ENCODE assay signal across 25 cellular contexts in genomic region chr5:561408-561807, GRCh38. TPM values are rescaled to one million over a fixed set of nuclear protein-coding genes. Genes with fewer than 3 reads are reported as not detected.
DNase-seq lines count a peak whose midpoint lies in the region; ATAC-seq and TF ChIP-seq lines count a peak whose summit lies in the region.
"Had no signal": no experiment of that assay in that cellular context is flagged by ENCODE, and none has a peak within 500 bp of the region (broad histone marks: within the 10 kb centered on the region; RNA-seq: fewer than 3 reads in every experiment).

No MANE protein-coding gene starts in this region.

- CTCF ChIA-PET in IMR-90 (lab: Yijun Ruan, JAX): interaction anchor here (0.7 kb wide), 1 partner anchor 12 kb away, joined by 5 read pairs; no protein-coding TSS in a partner anchor
- CTCF ChIA-PET in activated CD4-positive, alpha-beta memory T cell treated with anti-CD3 and anti-CD28 coated beads, Interleukin-2, amount 10 ng/mL, durations not matched to agents 7 days and 5 days (lab: Charles Lee): no interaction called here

- H2BK120ac ChIP-seq in IMR-90 (ENCODE audit: low read depth, low read length): no peak overlapping the region

- no peaks in the 10 kb centered on the region for H3K9me1 ChIP-seq in IMR-90 (ENCODE audit: insufficient read depth, low read length)

- TF ChIP-seq POLR2A in IMR-90 (IDR thresholded peaks at IDR 0.05; ENCODE audit: low read depth, low read length) (no peak), suprapubic skin (IDR thresholded peaks at IDR 0.05) (no peak)

- H3K27me3 Mint-ChIP-seq in activated CD4-positive, alpha-beta memory T cell treated with anti-CD3 and anti-CD28 coated beads, Interleukin-2, amount 10 ng/mL, durations not matched to agents 7 days and 5 days: peaks cover 11% of the 10 kb centered on the region
- H3K27me3 Mint-ChIP-seq in activated T-helper 2 cell treated with anti-CD3 and anti-CD28 coated beads, Interferon-gamma antibody, Interleukin-2, Interleukin-4, amounts not matched to agents 10 μg/mL and 5 μg/mL and 100 μg/mL, durations not matched to agents 14 hours and 24 hours and 36 hours (ENCODE audit: low read depth): peaks cover 13% of the 10 kb centered on the region

- no peak overlapping the region for H3K9ac ChIP-seq in IMR-90 (ENCODE audit: low read depth, low read length)

- POLR2A ChIA-PET in IMR-90 (lab: Charles Lee; ENCODE audit: unreplicated experiment): no interaction called here
- POLR2A ChIA-PET in activated CD4-positive, alpha-beta memory T cell treated with anti-CD3 and anti-CD28 coated beads, Interleukin-2, amount 10 ng/mL, durations not matched to agents 7 days and 5 days (lab: Charles Lee): no interaction called here

- H2BK15ac ChIP-seq in IMR-90 (ENCODE audit: low read depth, low read length): no peak overlapping the region

- no peaks in the 10 kb centered on the region for H3K9me3 Mint-ChIP-seq in activated CD4-positive, alpha-beta memory T cell treated with anti-CD3 and anti-CD28 coated beads, Interleukin-2, amount 10 ng/mL, durations not matched to agents 7 days and 5 days
- no peaks in the 10 kb centered on the region for H3K9me3 Mint-ChIP-seq in activated T-helper 2 cell treated with anti-CD3 and anti-CD28 coated beads, Interferon-gamma antibody, Interleukin-2, Interleukin-4, amounts not matched to agents 10 μg/mL and 5 μg/mL and 100 μg/mL, durations not matched to agents 14 hours and 24 hours and 36 hours
- H3K9me3 Mint-ChIP-seq: CD8-positive, alpha-beta T cell; H9; HFFc6 had no signal

- H3K4me1 ChIP-seq in IMR-90 (ENCODE audit: control insufficient read depth, insufficient read depth, low read length) (no peaks in the 10 kb centered on the region; the same call in 1 of the 2 replicates), suprapubic skin (peaks cover 5% of the 10 kb centered on the region), upper lobe of right lung (no peaks in the 10 kb centered on the region)

- no peaks in the 10 kb centered on the region for H4K20me1 ChIP-seq in IMR-90 (ENCODE audit: insufficient read depth, low read length)

- BruUV-seq in IMR-90 (replicated peaks; lab: Mats Ljungman, UMichigan): no TSS peak

- no peak overlapping the region for H2AK9ac ChIP-seq in IMR-90 (replicated peaks; ENCODE audit: low read depth, low read length, poor library complexity)

- no peak overlapping the region for H2AK5ac ChIP-seq in IMR-90 (ENCODE audit: low read depth, low read length)

- no peak for TF ChIP-seq EP300 in suprapubic skin (IDR thresholded peaks at IDR 0.05)

- H2BK20ac ChIP-seq in IMR-90 (ENCODE audit: low read depth, low read length): no peak overlapping the region

- H4K91ac ChIP-seq in IMR-90 (ENCODE audit: insufficient read depth, low read depth, low read length): no peak overlapping the region

- no peak for TF ChIP-seq RAD21 in IMR-90 (IDR thresholded peaks at IDR 0.05; ENCODE audit: low read length)

- H3K56ac ChIP-seq in IMR-90 (ENCODE audit: extremely low read depth, insufficient read depth, low read length): no peak overlapping the region

- no peak overlapping the region for H4K8ac ChIP-seq in IMR-90 (ENCODE audit: low read depth in 2 of 2, low read length in 2 of 2)

- H3K36me3 Mint-ChIP-seq in activated CD4-positive, alpha-beta memory T cell treated with anti-CD3 and anti-CD28 coated beads, Interleukin-2, amount 10 ng/mL, durations not matched to agents 7 days and 5 days (ENCODE audit: low read depth): no peaks in the 10 kb centered on the region
- no peaks in the 10 kb centered on the region for H3K36me3 Mint-ChIP-seq in activated T-helper 2 cell treated with anti-CD3 and anti-CD28 coated beads, Interferon-gamma antibody, Interleukin-2, Interleukin-4, amounts not matched to agents 10 μg/mL and 5 μg/mL and 100 μg/mL, durations not matched to agents 14 hours and 24 hours and 36 hours (ENCODE audit: low read depth)
- H3K36me3 Mint-ChIP-seq: CD8-positive, alpha-beta T cell had no signal

- no peak overlapping the region for H3K18ac ChIP-seq in IMR-90 (ENCODE audit: low read depth, low read length)

- H3K4me2 ChIP-seq in IMR-90 (ENCODE audit: low read depth, low read length): no peak overlapping the region
- H3K4me2 ChIP-seq: A549, PC-9 had no signal

- peak; percentile 42 for ATAC-seq in IMR-90 (ENCODE audit: low read depth)
- no peak for ATAC-seq in upper lobe of right lung
- ATAC-seq: A549; CD8-positive, alpha-beta T cell had no signal

- dilution Hi-C loops in IMR-90 (cut with HindIII; ENCODE audit: low sequenced_read_pairs, unreplicated experiment): no loop called here

- no peak overlapping the region for H3K14ac ChIP-seq in IMR-90 (replicated peaks; ENCODE audit: low read depth, low read length)

- in situ Hi-C loops in IMR-90 (cut with MboI; ENCODE audit: low sequenced_read_pairs): no loop called here

- no peak overlapping the region for H2BK5ac ChIP-seq in IMR-90 (ENCODE audit: low read depth, low read length, poor library complexity, severe bottlenecking)

- H3K23ac ChIP-seq in IMR-90 (ENCODE audit: low read depth, low read length): no peak overlapping the region

- WGBS in IMR-90 (ENCODE audit: extremely low coverage in 2 of 2, insufficient read length in 1 of 2), 2 experiments: 19% methylated on average over 12 of the region's 21 CpGs; no CpG with 5 or more reads in 1 of the 2 experiments
- WGBS in suprapubic skin: 70% methylated on average over 5 of the region's 21 CpGs

- H3K27me3 ChIP-seq in IMR-90 (ENCODE audit: control insufficient read depth, insufficient read depth, low read length): peaks cover 23% of the 10 kb centered on the region
- peaks cover 29% of the 10 kb centered on the region for H3K27me3 ChIP-seq in suprapubic skin
- peaks cover 24% of the 10 kb centered on the region for H3K27me3 ChIP-seq in upper lobe of right lung

- H3K4me3 ChIP-seq in IMR-90 (ENCODE audit: insufficient read depth, low read depth, low read length) (no peak overlapping the region), suprapubic skin (no peak overlapping the region), upper lobe of right lung (no peak overlapping the region)
- H3K4me3 ChIP-seq: A549, PC-9, SJSA1 had no signal

- no peak overlapping the region for H4K5ac ChIP-seq in IMR-90 (ENCODE audit: low read depth, low read length)

- intact Hi-C loops in IMR-90 (cut with micrococcal nuclease): no loop called here
- intact Hi-C loops in upper lobe of right lung (cut with DNase I): no loop called here
- intact Hi-C loops in activated T-helper 2 cell treated with anti-CD3 and anti-CD28 coated beads, Interferon-gamma antibody, Interleukin-2, Interleukin-4, amounts not matched to agents 10 μg/mL and 5 μg/mL and 100 μg/mL, durations not matched to agents 14 hours and 24 hours and 36 hours (cut with micrococcal nuclease): no loop called here

- DNase-seq in IMR-90: no peak
- peak; percentile 8 for DNase-seq in activated CD4-positive, alpha-beta memory T cell treated with anti-CD3 and anti-CD28 coated beads, Interleukin-2, amount 10 ng/mL, durations not matched to agents 7 days and 5 days
- peak; percentile 4 for DNase-seq in mucosa of gallbladder (ENCODE audit: low spot score)
- DNase-seq in suprapubic skin (ENCODE audit: low spot score in 2 of 2): peak; percentile 44 to 56
- DNase-seq in upper lobe of right lung: no peak
- no peak for DNase-seq in GM19240 (ENCODE audit: insufficient read length, low spot score)
- DNase-seq in activated T-helper 2 cell treated with anti-CD3 and anti-CD28 coated beads, Interferon-gamma antibody, Interleukin-2, Interleukin-4, amounts not matched to agents 10 μg/mL and 5 μg/mL and 100 μg/mL, durations not matched to agents 14 hours and 24 hours and 36 hours (ENCODE audit: low spot score): no peak
- DNase-seq: AML-193; C1 segment of cervical spinal cord; CD8-positive, alpha-beta T cell; H9; HFFc6; NCI-H1048; NCI-H1417; NCI-H1694; NCI-H2029 treated with DMSO at 0.1 percent for 48 hours; NCI-H446 treated with DMSO at 0.1 percent for 48 hours; NCI-H526; PC-9; Right ventricle myocardium superior; RPMI8226 had no signal

- TF ChIP-seq CTCF in IMR-90 (conservative IDR thresholded peaks at IDR 0.05; ENCODE audit: low read depth, low read length): no peak
- no peak for TF ChIP-seq CTCF in suprapubic skin (IDR thresholded peaks at IDR 0.05)
- no peak for TF ChIP-seq CTCF in upper lobe of right lung (IDR thresholded peaks at IDR 0.05)

- no peak overlapping the region for H3K27ac Mint-ChIP-seq in activated CD4-positive, alpha-beta memory T cell treated with anti-CD3 and anti-CD28 coated beads, Interleukin-2, amount 10 ng/mL, durations not matched to agents 7 days and 5 days
- H3K27ac Mint-ChIP-seq in activated T-helper 2 cell treated with anti-CD3 and anti-CD28 coated beads, Interferon-gamma antibody, Interleukin-2, Interleukin-4, amounts not matched to agents 10 μg/mL and 5 μg/mL and 100 μg/mL, durations not matched to agents 14 hours and 24 hours and 36 hours: no peak overlapping the region
- H3K27ac Mint-ChIP-seq: CD8-positive, alpha-beta T cell; H9; HFFc6 had no signal

- no peak overlapping the region for H3K4ac ChIP-seq in IMR-90 (ENCODE audit: low read depth, low read length)

- H2AFZ ChIP-seq in IMR-90 (replicated peaks; ENCODE audit: low read length, poor library complexity): no peak overlapping the region
- H2AFZ ChIP-seq: PC-9 had no signal

- H3K36me3 ChIP-seq in IMR-90 (ENCODE audit: control insufficient read depth, insufficient read depth, low read length): no peaks in the 10 kb centered on the region
- H3K36me3 ChIP-seq in suprapubic skin: no peaks in the 10 kb centered on the region
- H3K36me3 ChIP-seq in upper lobe of right lung: no peaks in the 10 kb centered on the region
- H3K36me3 ChIP-seq: SJSA1 had no signal

- no peaks in the 10 kb centered on the region for H3K4me1 Mint-ChIP-seq in activated CD4-positive, alpha-beta memory T cell treated with anti-CD3 and anti-CD28 coated beads, Interleukin-2, amount 10 ng/mL, durations not matched to agents 7 days and 5 days
- H3K4me1 Mint-ChIP-seq in activated T-helper 2 cell treated with anti-CD3 and anti-CD28 coated beads, Interferon-gamma antibody, Interleukin-2, Interleukin-4, amounts not matched to agents 10 μg/mL and 5 μg/mL and 100 μg/mL, durations not matched to agents 14 hours and 24 hours and 36 hours (ENCODE audit: low read depth): no peaks in the 10 kb centered on the region

- H3K9me3 ChIP-seq in IMR-90 (ENCODE audit: control insufficient read depth, insufficient read depth, low read length) (no peaks in the 10 kb centered on the region; the same call in 1 of the 2 replicates), suprapubic skin (no peaks in the 10 kb centered on the region), upper lobe of right lung (no peaks in the 10 kb centered on the region)
- H3K9me3 ChIP-seq: Caco-2 had no signal

- no peak overlapping the region for H3K27ac ChIP-seq in IMR-90 (ENCODE audit: insufficient read depth, low read length)
- no peak overlapping the region for H3K27ac ChIP-seq in suprapubic skin
- no peak overlapping the region for H3K27ac ChIP-seq in upper lobe of right lung
- H3K27ac ChIP-seq: A549, HL-60, PC-9, SJSA1 had no signal

- no peaks in the 10 kb centered on the region for H3K79me1 ChIP-seq in IMR-90 (ENCODE audit: low read depth in 1 of 2, low read length in 2 of 2)

- H3K4me3 Mint-ChIP-seq in activated CD4-positive, alpha-beta memory T cell treated with anti-CD3 and anti-CD28 coated beads, Interleukin-2, amount 10 ng/mL, durations not matched to agents 7 days and 5 days: no peak overlapping the region
- H3K4me3 Mint-ChIP-seq in activated T-helper 2 cell treated with anti-CD3 and anti-CD28 coated beads, Interferon-gamma antibody, Interleukin-2, Interleukin-4, amounts not matched to agents 10 μg/mL and 5 μg/mL and 100 μg/mL, durations not matched to agents 14 hours and 24 hours and 36 hours (ENCODE audit: low read depth): no peak overlapping the region
- H3K4me3 Mint-ChIP-seq: CD8-positive, alpha-beta T cell; H9; HFFc6 had no signal

RNA-seq across cellular contexts. Expression of gene SLC9A3, which starts 37.2 kb away (rescaled TPM):
- total RNA-seq in IMR-90 (2012; rRNA removed) (0.56 and 0.72 TPM in 2 replicates), mucosa of gallbladder (537 TPM), suprapubic skin (1 to 10 TPM; 3.7 to 5.9 (median 4.3) TPM), upper lobe of right lung (1.0 TPM)
- polyA plus RNA-seq in IMR-90 (2012; rRNA removed): 1.3 and 1.5 TPM in 2 replicates
- polyA plus RNA-seq in IMR-90 (2012; cell fraction: cytosol; rRNA removed): 1.0 and 1.8 TPM in 2 replicates
- 2.0 and 2.3 TPM in 2 replicates for polyA plus RNA-seq in IMR-90 (2012; cell fraction: nucleus; rRNA removed; ENCODE audit: low replicate concordance)
- total RNA-seq in activated CD4-positive, alpha-beta memory T cell treated with anti-CD3 and anti-CD28 coated beads, Interleukin-2, amount 10 ng/mL, durations not matched to agents 7 days and 5 days: 1 to 10 TPM; 1.2 to 1.6 TPM
- 2.4 and 2.8 TPM in 2 replicates for total RNA-seq in activated T-helper 2 cell treated with anti-CD3 and anti-CD28 coated beads, Interferon-gamma antibody, Interleukin-2, Interleukin-4, amounts not matched to agents 10 μg/mL and 5 μg/mL and 100 μg/mL, durations not matched to agents 14 hours and 24 hours and 36 hours

RNA-seq across cellular contexts. Expression of gene CEP72, which starts 50.7 kb away (rescaled TPM):
- total RNA-seq in IMR-90 (2012; rRNA removed) (2.8 and 2.9 TPM in 2 replicates), mucosa of gallbladder (26.7 TPM), suprapubic skin (10 to 100 TPM in 2 of 4 donors, 1 to 10 TPM in 2; 8.3 to 13.6 (median 10.9) TPM), upper lobe of right lung (13.2 TPM)
- polyA plus RNA-seq in IMR-90 (2012; rRNA removed): 4.3 and 5.2 TPM in 2 replicates
- polyA plus RNA-seq in IMR-90 (2012; cell fraction: cytosol; rRNA removed): 1.8 and 3.9 TPM in 2 replicates
- polyA plus RNA-seq in IMR-90 (2012; cell fraction: nucleus; rRNA removed; ENCODE audit: low replicate concordance): 8.1 and 8.8 TPM in 2 replicates
- total RNA-seq in activated CD4-positive, alpha-beta memory T cell treated with anti-CD3 and anti-CD28 coated beads, Interleukin-2, amount 10 ng/mL, durations not matched to agents 7 days and 5 days: 10 to 100 TPM; 24.1 to 24.2 TPM
- total RNA-seq in activated T-helper 2 cell treated with anti-CD3 and anti-CD28 coated beads, Interferon-gamma antibody, Interleukin-2, Interleukin-4, amounts not matched to agents 10 μg/mL and 5 μg/mL and 100 μg/mL, durations not matched to agents 14 hours and 24 hours and 36 hours: 29.6 and 30.2 TPM in 2 replicates

Comparison
In these comparisons a context has a peak if more than half of its experiments do, and no peak if none do; other contexts are left out.
1. DNase-seq: peak in activated CD4-positive, alpha-beta memory T cell treated with anti-CD3 and anti-CD28 coated beads, Interleukin-2, amount 10 ng/mL, durations not matched to agents 7 days and 5 days (single experiment), mucosa of gallbladder (single experiment) and suprapubic skin (2 of 2); none in IMR-90 (single experiment), upper lobe of right lung (single experiment), GM19240 (single experiment) and activated T-helper 2 cell treated with anti-CD3 and anti-CD28 coated beads, Interferon-gamma antibody, Interleukin-2, Interleukin-4, amounts not matched to agents 10 μg/mL and 5 μg/mL and 100 μg/mL, durations not matched to agents 14 hours and 24 hours and 36 hours (single experiment).
2. RNA of gene SLC9A3, which starts 37.2 kb away (total RNA-seq): 537 TPM in mucosa of gallbladder (single experiment); 3.7 to 5.9 TPM in suprapubic skin, 2.4 to 2.8 TPM in activated T-helper 2 cell treated with anti-CD3 and anti-CD28 coated beads, Interferon-gamma antibody, Interleukin-2, Interleukin-4, amounts not matched to agents 10 μg/mL and 5 μg/mL and 100 μg/mL, durations not matched to agents 14 hours and 24 hours and 36 hours, 1.2 to 1.6 TPM in activated CD4-positive, alpha-beta memory T cell treated with anti-CD3 and anti-CD28 coated beads, Interleukin-2, amount 10 ng/mL, durations not matched to agents 7 days and 5 days, 1.0 TPM in upper lobe of right lung (single experiment) and 0.56 to 0.72 TPM in IMR-90; every median in the first group is over 10 times any median in the second.